ENCODE assay signal across 20 cellular contexts in genomic region chr11:92812841-92813240, GRCh38.
"Had no signal": no experiment of that assay in that cellular context is flagged by ENCODE, and none has a peak within 500 bp of the region (broad histone marks: within the 10 kb centered on the region; RNA-seq: fewer than 3 reads in every experiment).

No MANE protein-coding gene starts in this region.

- H3K4me1 ChIP-seq: colonic mucosa, esophagus squamous epithelium, parathyroid adenoma, right lobe of liver, thyroid gland, vagina had no signal

- H2AFZ ChIP-seq: neural progenitor cell, parathyroid adenoma had no signal

- H3K36me3 ChIP-seq: colonic mucosa, esophagus squamous epithelium, neural progenitor cell, right lobe of liver, thyroid gland, vagina had no signal

- H3K4me3 ChIP-seq: colonic mucosa, esophagus squamous epithelium, lung, neural progenitor cell, right lobe of liver, thyroid gland, vagina had no signal

- H3K4me2 ChIP-seq: neural progenitor cell had no signal

- DNase-seq: colonic mucosa; effector CD8-positive, alpha-beta T cell; erythroblast; esophagus squamous epithelium; mesenchymal stem cell; midbrain; naive thymus-derived CD4-positive, alpha-beta T cell; right lobe of liver; small intestine; stimulated activated CD4-positive, alpha-beta T cell treated with anti-CD3 and anti-CD28 coated beads, Interleukin-15, amount 100 ng/mL, for 24 hours; stimulated activated CD4-positive, alpha-beta T cell treated with anti-CD3 and anti-CD28 coated beads, Interleukin-2, amount 100 ng/mL, for 48 hours; stimulated activated naive B cell treated with anti-CD40 and anti-IgM and Interleukin-4, amounts not matched to agents 10 μg/mL and 1 μg/mL and 100 μg/mL, for 72 hours; thyroid gland; trophoblast cell had no signal

- H3K9ac ChIP-seq: neural progenitor cell, parathyroid adenoma had no signal

- H3K27ac ChIP-seq: colonic mucosa, esophagus squamous epithelium, neural progenitor cell, parathyroid adenoma, right lobe of liver, thyroid gland, vagina had no signal

- FAIRE-seq: frontal cortex, keratinocyte, small intestine had no signal

- H3K27me3 ChIP-seq: colonic mucosa, esophagus squamous epithelium, neural progenitor cell, right lobe of liver, thyroid gland, vagina had no signal

- H3K9me3 ChIP-seq: colonic mucosa, esophagus squamous epithelium, right lobe of liver, thyroid gland, vagina had no signal

- H3K79me2 ChIP-seq: parathyroid adenoma had no signal

- ATAC-seq: naive thymus-derived CD4-positive, alpha-beta T cell; right lobe of liver had no signal
